In the genomic region with DNA sequence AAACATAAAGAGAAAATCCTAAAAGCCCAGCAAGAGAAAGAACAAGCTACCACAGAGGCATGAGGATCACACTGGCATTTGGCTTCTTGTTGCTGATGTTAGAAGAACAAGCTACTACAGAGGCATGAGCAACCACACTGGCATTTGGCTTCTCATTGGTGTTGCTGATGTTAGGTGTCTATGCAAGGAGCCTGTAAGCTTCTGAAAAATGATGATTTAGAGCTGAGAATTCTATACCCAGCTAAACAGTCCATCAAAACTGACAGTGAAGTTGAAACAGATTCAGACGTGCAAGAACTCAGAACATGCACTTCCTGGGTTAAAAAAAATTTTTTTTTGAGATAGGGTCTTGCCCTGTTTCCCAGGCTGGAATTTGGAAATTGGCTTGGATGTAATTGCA, we compare ENCODE assay signal across 1 cellular context.
TF ChIP-seq lines count a peak whose summit lies in the region.

No MANE protein-coding gene starts in this region.

TF ChIP-seq in IMR-90, 13 proteins besides CTCF, POLR2A, EP300 and RAD21 (continued from another document):
- no peak for TF ChIP-seq USF2 (IDR thresholded peaks at IDR 0.05; ENCODE audit: low read depth, low read length)
- TF ChIP-seq SMC3 (IDR thresholded peaks at IDR 0.05; ENCODE audit: low read depth, low read length) = no peak
- TF ChIP-seq MAFK (IDR thresholded peaks at IDR 0.05; ENCODE audit: low read depth, low read length) = no peak
- TF ChIP-seq, protein P1, sequence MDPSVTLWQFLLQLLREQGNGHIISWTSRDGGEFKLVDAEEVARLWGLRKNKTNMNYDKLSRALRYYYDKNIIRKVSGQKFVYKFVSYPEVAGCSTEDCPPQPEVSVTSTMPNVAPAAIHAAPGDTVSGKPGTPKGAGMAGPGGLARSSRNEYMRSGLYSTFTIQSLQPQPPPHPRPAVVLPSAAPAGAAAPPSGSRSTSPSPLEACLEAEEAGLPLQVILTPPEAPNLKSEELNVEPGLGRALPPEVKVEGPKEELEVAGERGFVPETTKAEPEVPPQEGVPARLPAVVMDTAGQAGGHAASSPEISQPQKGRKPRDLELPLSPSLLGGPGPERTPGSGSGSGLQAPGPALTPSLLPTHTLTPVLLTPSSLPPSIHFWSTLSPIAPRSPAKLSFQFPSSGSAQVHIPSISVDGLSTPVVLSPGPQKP (IDR thresholded peaks at IDR 0.05; ENCODE audit: borderline replicate concordance, low read depth, low read length) = no peak
- TF ChIP-seq MAZ (IDR thresholded peaks at IDR 0.05; ENCODE audit: borderline replicate concordance, low read depth, low read length) = no peak
- TF ChIP-seq RCOR1 (IDR thresholded peaks at IDR 0.05; ENCODE audit: insufficient replicate concordance, low read length) = no peak
- no peak for TF ChIP-seq RFX5 (IDR thresholded peaks at IDR 0.05; ENCODE audit: low read depth, low read length)
- no peak for TF ChIP-seq MXI1 (IDR thresholded peaks at IDR 0.05; ENCODE audit: borderline replicate concordance, low read depth, low read length)
- no peak for TF ChIP-seq FOS (IDR thresholded peaks at IDR 0.05; ENCODE audit: low read depth, low read length)
- TF ChIP-seq CEBPB (IDR thresholded peaks at IDR 0.05; ENCODE audit: low read depth, low read length) = no peak
TF ChIP-seq in IMR-90: peak in this region for 0.
